In genomic region chr15:73593278-73594074, GRCh38 we compare ENCODE assay signal across 12 cellular contexts. TPM values are rescaled to one million over a fixed set of nuclear protein-coding genes. Genes with fewer than 3 reads are reported as not detected.
A peak's percentile ranks its signal among the peaks of the same experiment; 100 is the strongest.
DNase-seq lines count a peak whose midpoint lies in the region; ATAC-seq, FAIRE-seq and TF ChIP-seq lines count a peak whose summit lies in the region.
"Had no signal": no experiment of that assay in that cellular context is flagged by ENCODE, and none has a peak within 500 bp of the region (broad histone marks: within the 10 kb centered on the region; RNA-seq: fewer than 3 reads in every experiment).

No MANE protein-coding gene starts in this region.

- no peaks in the 10 kb centered on the region for H3K9me3 ChIP-seq in astrocyte (ENCODE audit: insufficient read depth, low read depth, low read length)

- POLR2A ChIA-PET in activated CD8-positive, alpha-beta T cell treated with anti-CD3 and anti-CD28 coated beads, Interleukin-2, amount 10 ng/mL, durations not matched to agents 7 days and 5 days (lab: Charles Lee), result no interaction called here

- H3K27ac Mint-ChIP-seq in astrocyte (ENCODE audit: unreplicated experiment), result no peak overlapping the region
- no peak overlapping the region for H3K27ac Mint-ChIP-seq in activated naive CD8-positive, alpha-beta T cell treated with anti-CD3 and anti-CD28 coated beads for 36 hours
- H3K27ac Mint-ChIP-seq in activated CD8-positive, alpha-beta T cell treated with anti-CD3 and anti-CD28 coated beads, Interleukin-2, amount 10 ng/mL, durations not matched to agents 7 days and 5 days, result no peak overlapping the region
- H3K27ac Mint-ChIP-seq: activated T-cell treated with anti-CD3 and anti-CD28 coated beads, Interleukin-2, amount 50 U/mL, for 24 hours had no signal

- peaks cover 97% of the 10 kb centered on the region for H3K79me2 ChIP-seq in astrocyte (ENCODE audit: insufficient read depth, low read length)

- H3K4me1 Mint-ChIP-seq in astrocyte (ENCODE audit: low read depth, unreplicated experiment), result peaks cover 45% of the 10 kb centered on the region
- H3K4me1 Mint-ChIP-seq in activated naive CD8-positive, alpha-beta T cell treated with anti-CD3 and anti-CD28 coated beads for 36 hours, result peaks cover 13% of the 10 kb centered on the region
- H3K4me1 Mint-ChIP-seq in activated CD8-positive, alpha-beta T cell treated with anti-CD3 and anti-CD28 coated beads, Interleukin-2, amount 10 ng/mL, durations not matched to agents 7 days and 5 days (ENCODE audit: low read depth), result peaks cover 3% of the 10 kb centered on the region

- FAIRE-seq in astrocyte (lab: Jason Lieb, UNC), result no peak

- no peak for ATAC-seq in GM19463 (IDR thresholded peaks at IDR 0.05; ENCODE audit: unreplicated experiment)
- no peak for ATAC-seq in activated CD8-positive, alpha-beta T cell treated with anti-CD3 and anti-CD28 coated beads, Interleukin-2, amount 10 ng/mL, durations not matched to agents 7 days and 5 days
- ATAC-seq: Panc1 had no signal

- H3K36me3 Mint-ChIP-seq in astrocyte (ENCODE audit: low read depth, unreplicated experiment), result peaks cover 24% of the 10 kb centered on the region
- H3K36me3 Mint-ChIP-seq in activated naive CD8-positive, alpha-beta T cell treated with anti-CD3 and anti-CD28 coated beads for 36 hours, result peaks cover 9% of the 10 kb centered on the region
- H3K36me3 Mint-ChIP-seq in activated CD8-positive, alpha-beta T cell treated with anti-CD3 and anti-CD28 coated beads, Interleukin-2, amount 10 ng/mL, durations not matched to agents 7 days and 5 days (ENCODE audit: low read depth), result peaks cover 10% of the 10 kb centered on the region

- H3K4me3 ChIP-seq in astrocyte (ENCODE audit: insufficient read depth, low read depth, low read length), result no peak overlapping the region

- CTCF ChIA-PET in activated CD8-positive, alpha-beta T cell treated with anti-CD3 and anti-CD28 coated beads, Interleukin-2, amount 10 ng/mL, durations not matched to agents 7 days and 5 days (lab: Charles Lee), result no interaction called here

- H3K4me3 Mint-ChIP-seq in astrocyte (ENCODE audit: unreplicated experiment), result no peak overlapping the region
- no peak overlapping the region for H3K4me3 Mint-ChIP-seq in activated naive CD8-positive, alpha-beta T cell treated with anti-CD3 and anti-CD28 coated beads for 36 hours
- H3K4me3 Mint-ChIP-seq in activated CD8-positive, alpha-beta T cell treated with anti-CD3 and anti-CD28 coated beads, Interleukin-2, amount 10 ng/mL, durations not matched to agents 7 days and 5 days, result no peak overlapping the region
- H3K4me3 Mint-ChIP-seq: activated T-cell treated with anti-CD3 and anti-CD28 coated beads, Interleukin-2, amount 50 U/mL, for 24 hours had no signal

- H3K27me3 Mint-ChIP-seq in astrocyte (ENCODE audit: low read depth, unreplicated experiment), result no peaks in the 10 kb centered on the region
- H3K27me3 Mint-ChIP-seq in activated naive CD8-positive, alpha-beta T cell treated with anti-CD3 and anti-CD28 coated beads for 36 hours, result no peaks in the 10 kb centered on the region
- no peaks in the 10 kb centered on the region for H3K27me3 Mint-ChIP-seq in activated CD8-positive, alpha-beta T cell treated with anti-CD3 and anti-CD28 coated beads, Interleukin-2, amount 10 ng/mL, durations not matched to agents 7 days and 5 days (ENCODE audit: low read depth)
- H3K27me3 Mint-ChIP-seq: activated T-cell treated with anti-CD3 and anti-CD28 coated beads, Interleukin-2, amount 50 U/mL, for 24 hours had no signal

- H3K4me2 ChIP-seq in astrocyte (ENCODE audit: low read length), result no peak overlapping the region

- H3K27me3 ChIP-seq in astrocyte (ENCODE audit: insufficient read depth, low read length), result no peaks in the 10 kb centered on the region

- peaks cover 99% of the 10 kb centered on the region for H4K20me1 ChIP-seq in astrocyte (ENCODE audit: insufficient read depth, low read length)

- H2AFZ ChIP-seq in astrocyte (ENCODE audit: low read depth, low read length), result no peak overlapping the region

- peaks cover 21% of the 10 kb centered on the region for H3K36me3 ChIP-seq in astrocyte (ENCODE audit: insufficient read depth, low read length)

- peak; percentile 82 for DNase-seq in COR-L47 (lab: John Stamatoyannopoulos, UW)
- DNase-seq in NCI-H128 (lab: John Stamatoyannopoulos, UW; ENCODE audit: unreplicated experiment), result peak; percentile 33
- DNase-seq in astrocyte (ENCODE audit: low read depth), result peak; percentile 14
- peak; percentile 66 for DNase-seq in iris pigment epithelial cell (ENCODE audit: low read depth)
- DNase-seq in activated CD4-positive, CD25-positive, alpha-beta regulatory T cell treated with anti-CD3 and anti-CD28 coated beads, Interleukin-2, amount 50 U/mL, for 72 hours, result no peak
- no peak for DNase-seq in activated naive CD8-positive, alpha-beta T cell treated with anti-CD3 and anti-CD28 coated beads for 36 hours
- no peak for DNase-seq in activated CD8-positive, alpha-beta T cell treated with anti-CD3 and anti-CD28 coated beads, Interleukin-2, amount 10 ng/mL, durations not matched to agents 7 days and 5 days
- DNase-seq: activated T-cell treated with anti-CD3 and anti-CD28 coated beads, Interleukin-2, amount 50 U/mL, for 24 hours; foreskin melanocyte; kidney glomerular epithelial cell had no signal

- no peaks in the 10 kb centered on the region for H3K4me1 ChIP-seq in astrocyte (ENCODE audit: insufficient read depth, low read length)

- TF ChIP-seq CTCF in astrocyte (IDR thresholded peaks at IDR 0.05; ENCODE audit: insufficient read depth, low read depth, low read length), result no peak

- H3K27ac ChIP-seq in astrocyte (ENCODE audit: low read depth, low read length), result no peak overlapping the region

- no peak overlapping the region for H3K9ac ChIP-seq in astrocyte (ENCODE audit: low read length)

- no peaks in the 10 kb centered on the region for H3K9me3 Mint-ChIP-seq in astrocyte (ENCODE audit: unreplicated experiment)
- no peaks in the 10 kb centered on the region for H3K9me3 Mint-ChIP-seq in activated naive CD8-positive, alpha-beta T cell treated with anti-CD3 and anti-CD28 coated beads for 36 hours
- H3K9me3 Mint-ChIP-seq in activated CD8-positive, alpha-beta T cell treated with anti-CD3 and anti-CD28 coated beads, Interleukin-2, amount 10 ng/mL, durations not matched to agents 7 days and 5 days (ENCODE audit: insufficient read depth), result no peaks in the 10 kb centered on the region
- H3K9me3 Mint-ChIP-seq: activated T-cell treated with anti-CD3 and anti-CD28 coated beads, Interleukin-2, amount 50 U/mL, for 24 hours had no signal

RNA-seq across cellular contexts. Expression of gene NPTN, which starts 39.7 kb away (rescaled TPM):
- 281 and 305 TPM in 2 replicates for total RNA-seq in astrocyte
- 10 to 100 TPM; 41.0 to 43.5 TPM for total RNA-seq in activated naive CD8-positive, alpha-beta T cell treated with anti-CD3 and anti-CD28 coated beads for 36 hours
- 10 to 100 TPM; 31.4 to 33.0 TPM for total RNA-seq in activated CD8-positive, alpha-beta T cell treated with anti-CD3 and anti-CD28 coated beads, Interleukin-2, amount 10 ng/mL, durations not matched to agents 7 days and 5 days

Comparison
In these comparisons a context has a peak if more than half of its experiments do, and no peak if none do; other contexts are left out.
1. DNase-seq: peak in COR-L47 (single experiment), NCI-H128 (single experiment), astrocyte (single experiment) and iris pigment epithelial cell (single experiment); none in activated CD4-positive, CD25-positive, alpha-beta regulatory T cell treated with anti-CD3 and anti-CD28 coated beads, Interleukin-2, amount 50 U/mL, for 72 hours (single experiment), activated naive CD8-positive, alpha-beta T cell treated with anti-CD3 and anti-CD28 coated beads for 36 hours (single experiment) and activated CD8-positive, alpha-beta T cell treated with anti-CD3 and anti-CD28 coated beads, Interleukin-2, amount 10 ng/mL, durations not matched to agents 7 days and 5 days (single experiment).